18 cellular contexts compared by ENCODE assay signal in the genomic region with DNA sequence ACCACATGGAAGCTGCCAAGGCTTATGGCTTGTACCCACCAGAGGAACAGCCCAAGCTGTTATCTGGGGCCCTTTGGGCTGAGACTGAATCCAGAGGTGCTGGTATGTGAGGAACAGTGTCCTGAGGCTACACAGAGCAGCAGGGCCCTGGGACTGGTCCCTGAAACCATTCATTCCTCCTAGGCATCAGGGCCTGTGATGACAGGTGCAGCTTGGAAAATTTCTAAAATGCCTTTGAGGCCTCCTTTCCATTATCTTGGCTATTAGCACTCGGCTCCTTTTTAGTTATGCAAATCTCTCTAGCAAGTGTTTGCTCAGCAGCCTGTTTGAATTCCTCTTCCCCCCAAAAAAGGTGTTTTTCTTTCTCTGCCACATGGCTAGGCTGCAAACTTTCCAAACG.
DNase-seq lines count a peak whose midpoint lies in the region; ATAC-seq, FAIRE-seq and TF ChIP-seq lines count a peak whose summit lies in the region.
"Had no signal": no experiment of that assay in that cellular context is flagged by ENCODE, and none has a peak within 500 bp of the region (broad histone marks: within the 10 kb centered on the region; RNA-seq: fewer than 3 reads in every experiment).

No MANE protein-coding gene starts in this region.

- DNase-seq in Right ventricle myocardium inferior (ENCODE audit: missing footprints) (peak; percentile 25), heart left ventricle (no peak), NT2/D1 (ENCODE audit: low read depth, low spot score) (peak; percentile 61), iPS DF 19.7 (ENCODE audit: low read depth, low spot score) (peak; percentile 56), hypothalamus (lab: John Stamatoyannopoulos, UW) (no peak), H54 (ENCODE audit: insufficient read length, low spot score) (no peak), germinal center (ENCODE audit: low spot score) (no peak)
- DNase-seq: AML-193; CD4-positive, alpha-beta T cell; DMS153; DMS79; HFFc6 had no signal

- FAIRE-seq in H54 (lab: Jason Lieb, UNC), result no peak
- FAIRE-seq: A549, GM12878, HTR-8/SVneo had no signal

- H3K36me3 ChIP-seq in heart left ventricle, result no peaks in the 10 kb centered on the region
- H3K36me3 ChIP-seq in NT2/D1 (ENCODE audit: insufficient read depth, insufficient read length, low read length), result no peaks in the 10 kb centered on the region

- TF ChIP-seq POLR2A in heart left ventricle (IDR thresholded peaks at IDR 0.05) (no peak), H54 (IDR thresholded peaks at IDR 0.05; ENCODE audit: low read depth, low read length) (no peak)

- H3K27ac ChIP-seq in heart left ventricle, result no peak overlapping the region
- H3K27ac ChIP-seq: 22Rv1, A549, C4-2B had no signal

- intact Hi-C loops in Right ventricle myocardium inferior (cut with DNase I), result no loop called here
- intact Hi-C loops in heart left ventricle (cut with DNase I), result no loop called here

- no peaks in the 10 kb centered on the region for H3K4me1 ChIP-seq in heart left ventricle
- H3K4me1 ChIP-seq in NT2/D1 (ENCODE audit: insufficient read depth, insufficient read length), result no peaks in the 10 kb centered on the region
- H3K4me1 ChIP-seq: A549 had no signal

- 32 to 47% (median 36%) methylated on average over 2 of the region's 2 CpGs for WGBS in heart left ventricle, 4 donors

- no peak for ATAC-seq in Right ventricle myocardium inferior
- ATAC-seq in heart left ventricle, result no peak
- ATAC-seq: A549, GM12878, HCT116 had no signal

- H3K27me3 ChIP-seq in heart left ventricle (no peaks in the 10 kb centered on the region), NT2/D1 (ENCODE audit: insufficient read depth, insufficient read length) (no peaks in the 10 kb centered on the region)

- no peak for TF ChIP-seq CTCF in heart left ventricle (IDR thresholded peaks at IDR 0.05)

- H3K4me3 ChIP-seq in heart left ventricle (no peak overlapping the region), NT2/D1 (ENCODE audit: insufficient read length, low read depth) (no peak overlapping the region)
- H3K4me3 ChIP-seq: A549, GM12878 had no signal

- no peak overlapping the region for H3K9ac ChIP-seq in NT2/D1 (ENCODE audit: insufficient read length, low read depth)

- H3K9me3 ChIP-seq in heart left ventricle, result peaks cover 0 to 17% (median 0%) of the 10 kb centered on the region in 12 donors
- H3K9me3 ChIP-seq in NT2/D1 (ENCODE audit: insufficient read depth, low read length), result peaks cover 15% of the 10 kb centered on the region; the same call in 1 of the 2 replicates
- H3K9me3 ChIP-seq: A549 had no signal

Comparison
In these comparisons a context has a peak if more than half of its experiments do, and no peak if none do; other contexts are left out.
1. DNase-seq: peak in Right ventricle myocardium inferior (single experiment), NT2/D1 (single experiment) and iPS DF 19.7 (single experiment); none in heart left ventricle (0 of 5), hypothalamus (0 of 51), H54 (single experiment) and germinal center (single experiment).